In genomic region chr3:72102057-72102711, GRCh38 we compare ENCODE assay signal across 10 cellular contexts.
DNase-seq lines count a peak whose midpoint lies in the region; ATAC-seq and TF ChIP-seq lines count a peak whose summit lies in the region.
"Had no signal": no experiment of that assay in that cellular context is flagged by ENCODE, and none has a peak within 500 bp of the region (broad histone marks: within the 10 kb centered on the region; RNA-seq: fewer than 3 reads in every experiment).

No MANE protein-coding gene starts in this region.

- no peaks in the 10 kb centered on the region for H3K27me3 ChIP-seq in CD4-positive, alpha-beta memory T cell (ENCODE audit: insufficient read depth, low read length)

- H3K4me3 Mint-ChIP-seq in T-helper 17 cell: no peak overlapping the region
- peak overlapping the region in 1 of 8 donors; percentile 71 for H3K4me3 Mint-ChIP-seq in CD4-positive, alpha-beta memory T cell

- no peaks in the 10 kb centered on the region for H3K9me3 ChIP-seq in T-helper 17 cell (ENCODE audit: control insufficient read depth, low read length, poor library complexity, severe bottlenecking)
- H3K9me3 ChIP-seq in CD4-positive, alpha-beta memory T cell (ENCODE audit: control insufficient read depth in 1 of 2, low read length in 2 of 2): no peaks in the 10 kb centered on the region

- H3K27ac ChIP-seq in CD4-positive, alpha-beta memory T cell (ENCODE audit: low read depth, low read length): no peak overlapping the region

- POLR2A ChIA-PET in CD4-positive, alpha-beta memory T cell (lab: Charles Lee; ENCODE audit: partially characterized antibody): no interaction called here

- peaks cover 20% of the 10 kb centered on the region for H3K4me1 ChIP-seq in CD4-positive, alpha-beta memory T cell (ENCODE audit: insufficient read depth, low read length)

- CTCF ChIA-PET in CD4-positive, alpha-beta memory T cell (lab: Charles Lee; ENCODE audit: partially characterized antibody): interaction anchor here (1.3 kb wide), 1 partner anchor 12 kb away, joined by 3 read pairs; no protein-coding TSS in a partner anchor

- intact Hi-C loops in CD4-positive, alpha-beta memory T cell (cut with micrococcal nuclease): no loop called here

- H3K36me3 Mint-ChIP-seq in T-helper 17 cell (ENCODE audit: low read depth): no peaks in the 10 kb centered on the region
- no peaks in the 10 kb centered on the region for H3K36me3 Mint-ChIP-seq in CD4-positive, alpha-beta memory T cell
- H3K36me3 Mint-ChIP-seq: CD4-positive, CD25-positive, alpha-beta regulatory T cell had no signal

- no peaks in the 10 kb centered on the region for H3K36me3 ChIP-seq in CD4-positive, alpha-beta memory T cell (ENCODE audit: insufficient read depth, low read length)

- ATAC-seq in GM19328 (IDR thresholded peaks at IDR 0.05; ENCODE audit: unreplicated experiment) (peak; percentile 54), HG03108 (IDR thresholded peaks at IDR 0.05; ENCODE audit: unreplicated experiment) (peak; percentile 34), T-helper 17 cell (no peak)

- peak overlapping the region; percentile 96 for H3K27ac Mint-ChIP-seq in T-helper 17 cell
- no peak overlapping the region for H3K27ac Mint-ChIP-seq in CD4-positive, alpha-beta memory T cell

- peaks cover 14% of the 10 kb centered on the region for H3K4me1 Mint-ChIP-seq in T-helper 17 cell
- peaks cover 8 to 25% (median 17%) of the 10 kb centered on the region in 4 donors for H3K4me1 Mint-ChIP-seq in CD4-positive, alpha-beta memory T cell

- no peak overlapping the region for H3K4me3 ChIP-seq in AG10803 (ENCODE audit: low read length)
- H3K4me3 ChIP-seq in CD4-positive, alpha-beta memory T cell (ENCODE audit: low read length in 2 of 2): no peak overlapping the region

- DNase-seq in AG10803 (ENCODE audit: low read depth) (peak; percentile 31), T-helper 17 cell (no peak), GOT3 (lab: John Stamatoyannopoulos, UW) (no peak), NK-92 (lab: John Stamatoyannopoulos, UW; ENCODE audit: unreplicated experiment) (no peak), NCI-H345 treated with DMSO at 0.1 percent for 48 hours (lab: John Stamatoyannopoulos, UW; ENCODE audit: unreplicated experiment) (no peak)
- no peak for DNase-seq in CD4-positive, alpha-beta memory T cell
- DNase-seq: CD4-positive, CD25-positive, alpha-beta regulatory T cell; dorsolateral prefrontal cortex had no signal

- H3K9me3 Mint-ChIP-seq in CD4-positive, alpha-beta memory T cell: no peaks in the 10 kb centered on the region
- H3K9me3 Mint-ChIP-seq: CD4-positive, CD25-positive, alpha-beta regulatory T cell had no signal

- H3K27me3 Mint-ChIP-seq in T-helper 17 cell: no peaks in the 10 kb centered on the region
- no peaks in the 10 kb centered on the region for H3K27me3 Mint-ChIP-seq in CD4-positive, alpha-beta memory T cell

- TF ChIP-seq CTCF in AG10803 (conservative IDR thresholded peaks at IDR 0.05; ENCODE audit: low read length): no peak
